ENCODE assay signal across 13 cellular contexts in the genomic region with DNA sequence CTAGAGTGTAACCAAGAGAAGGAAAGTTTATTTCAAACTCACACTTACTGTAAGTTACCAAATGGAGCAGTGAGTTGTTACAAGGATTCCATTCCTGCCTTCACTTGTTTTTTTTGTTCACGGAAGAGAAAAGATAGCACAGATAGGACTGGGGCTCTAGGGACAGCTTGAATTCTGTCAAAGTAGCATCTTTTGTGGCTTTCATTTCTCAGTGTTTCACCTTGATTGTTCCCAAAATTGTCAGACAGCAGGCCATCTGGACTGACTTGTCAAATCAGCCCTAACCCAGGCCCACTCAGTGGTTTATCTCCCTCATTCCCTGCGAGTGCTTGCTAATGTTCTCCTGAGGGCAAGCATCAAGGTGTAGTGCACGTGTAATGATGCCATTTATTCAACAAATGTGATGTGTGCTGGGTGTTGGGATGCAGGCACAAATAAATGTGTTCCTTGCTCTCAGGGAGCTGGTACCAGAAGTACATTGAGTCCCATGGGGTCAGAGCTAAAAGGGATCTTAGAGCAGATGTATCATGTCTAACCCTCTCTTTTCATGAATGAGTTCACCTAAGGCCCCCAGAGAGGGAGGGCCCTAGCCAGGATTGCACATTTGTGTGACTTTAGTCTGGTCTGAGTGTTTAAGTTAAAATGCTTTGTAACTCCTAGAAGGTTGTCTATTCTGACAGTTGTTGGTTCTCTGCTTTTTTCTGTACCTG. TPM values are rescaled to one million over a fixed set of nuclear protein-coding genes. Genes with fewer than 3 reads are reported as not detected.
DNase-seq lines count a peak whose midpoint lies in the region; ATAC-seq, FAIRE-seq and TF ChIP-seq lines count a peak whose summit lies in the region.
"Had no signal": no experiment of that assay in that cellular context is flagged by ENCODE, and none has a peak within 500 bp of the region (broad histone marks: within the 10 kb centered on the region; RNA-seq: fewer than 3 reads in every experiment).

No MANE protein-coding gene starts in this region.

- FAIRE-seq in astrocyte (lab: Jason Lieb, UNC), result peak; percentile 49

- H3K4me3 ChIP-seq in astrocyte (ENCODE audit: insufficient read depth, low read depth, low read length), result peak overlapping the region; percentile 28
- H3K4me3 ChIP-seq: esophagus squamous epithelium, SK-N-MC had no signal

- peaks cover 28% of the 10 kb centered on the region for H3K4me1 Mint-ChIP-seq in T-helper 2 cell treated with Interferon-gamma antibody and Interleukin-4, amounts not matched to agents 5 μg/mL and 100 μg/mL, for 36 hours (ENCODE audit: low read depth)
- peaks cover 57% of the 10 kb centered on the region for H3K4me1 Mint-ChIP-seq in astrocyte (ENCODE audit: low read depth, unreplicated experiment)

- H3K9me3 ChIP-seq in astrocyte (ENCODE audit: insufficient read depth, low read depth, low read length), result no peaks in the 10 kb centered on the region
- H3K9me3 ChIP-seq: esophagus squamous epithelium had no signal

- peak overlapping the region; percentile 83 for H3K9ac ChIP-seq in astrocyte (ENCODE audit: low read length)

- no peak for DNase-seq in T-helper 2 cell treated with Interferon-gamma antibody and Interleukin-4, amounts not matched to agents 5 μg/mL and 100 μg/mL, for 36 hours (ENCODE audit: low spot score)
- DNase-seq in T-helper 2 cell (no peak), astrocyte (ENCODE audit: low read depth) (peak; percentile 7), NCI-H187 treated with DMSO at 0.1 percent for 48 hours (lab: John Stamatoyannopoulos, UW) (no peak)
- DNase-seq: 8988T; activated CD4-positive, CD25-positive, alpha-beta regulatory T cell treated with anti-CD3 and anti-CD28 coated beads, Interleukin-2, amount 50 U/mL, for 72 hours; esophagus squamous epithelium had no signal

- H3K27me3 Mint-ChIP-seq in T-helper 2 cell treated with Interferon-gamma antibody and Interleukin-4, amounts not matched to agents 5 μg/mL and 100 μg/mL, for 36 hours (ENCODE audit: low read depth), result no peaks in the 10 kb centered on the region
- no peaks in the 10 kb centered on the region for H3K27me3 Mint-ChIP-seq in astrocyte (ENCODE audit: low read depth, unreplicated experiment)
- H3K27me3 Mint-ChIP-seq: type B pancreatic cell had no signal

- no peak for TF ChIP-seq CTCF in astrocyte (IDR thresholded peaks at IDR 0.05; ENCODE audit: insufficient read depth, low read depth, low read length)

- H3K27me3 ChIP-seq in astrocyte (ENCODE audit: insufficient read depth, low read length), result no peaks in the 10 kb centered on the region
- no peaks in the 10 kb centered on the region for H3K27me3 ChIP-seq in layer of hippocampus (ENCODE audit: control insufficient read depth, insufficient read depth, low read length)
- H3K27me3 ChIP-seq: esophagus squamous epithelium had no signal

- H3K79me2 ChIP-seq in astrocyte (ENCODE audit: insufficient read depth, low read length), result no peaks in the 10 kb centered on the region

- H4K20me1 ChIP-seq in astrocyte (ENCODE audit: insufficient read depth, low read length), result no peaks in the 10 kb centered on the region

- H3K4me2 ChIP-seq in astrocyte (ENCODE audit: low read length), result peak overlapping the region; percentile 76

- peak overlapping the region; percentile 98 for H3K27ac ChIP-seq in astrocyte (ENCODE audit: low read depth, low read length)
- H3K27ac ChIP-seq in layer of hippocampus (ENCODE audit: low read depth, low read length), result peak overlapping the region; percentile 94
- peak overlapping the region; percentile 99 for H3K27ac ChIP-seq in temporal lobe (ENCODE audit: low read depth, low read length)
- H3K27ac ChIP-seq: SK-N-MC had no signal

- H3K4me3 Mint-ChIP-seq in T-helper 2 cell treated with Interferon-gamma antibody and Interleukin-4, amounts not matched to agents 5 μg/mL and 100 μg/mL, for 36 hours, result no peak overlapping the region
- H3K4me3 Mint-ChIP-seq in astrocyte (ENCODE audit: unreplicated experiment), result no peak overlapping the region
- H3K4me3 Mint-ChIP-seq: type B pancreatic cell had no signal

- peaks cover 3% of the 10 kb centered on the region for H3K36me3 ChIP-seq in astrocyte (ENCODE audit: insufficient read depth, low read length)

- H3K36me3 Mint-ChIP-seq in T-helper 2 cell treated with Interferon-gamma antibody and Interleukin-4, amounts not matched to agents 5 μg/mL and 100 μg/mL, for 36 hours (ENCODE audit: low read depth), result peaks cover 30% of the 10 kb centered on the region
- no peaks in the 10 kb centered on the region for H3K36me3 Mint-ChIP-seq in astrocyte (ENCODE audit: low read depth, unreplicated experiment)

- no peaks in the 10 kb centered on the region for H3K9me3 Mint-ChIP-seq in T-helper 2 cell treated with Interferon-gamma antibody and Interleukin-4, amounts not matched to agents 5 μg/mL and 100 μg/mL, for 36 hours
- H3K9me3 Mint-ChIP-seq in astrocyte (ENCODE audit: unreplicated experiment), result peaks cover 2% of the 10 kb centered on the region
- H3K9me3 Mint-ChIP-seq: type B pancreatic cell had no signal

- H3K4me1 ChIP-seq in astrocyte (ENCODE audit: insufficient read depth, low read length), result peaks cover 59% of the 10 kb centered on the region

- H2AFZ ChIP-seq in astrocyte (ENCODE audit: low read depth, low read length), result no peak overlapping the region

- ATAC-seq in activated CD4-positive, CD25-positive, alpha-beta regulatory T cell treated with anti-CD3 and anti-CD28 coated beads, Interleukin-2, amount 50 U/mL, for 24 hours, result no peak
- ATAC-seq in GM18858 (IDR thresholded peaks at IDR 0.05; ENCODE audit: unreplicated experiment), result no peak

- H3K27ac Mint-ChIP-seq in T-helper 2 cell treated with Interferon-gamma antibody and Interleukin-4, amounts not matched to agents 5 μg/mL and 100 μg/mL, for 36 hours, result peak overlapping the region; percentile 64
- peak overlapping the region; percentile 95 for H3K27ac Mint-ChIP-seq in astrocyte (ENCODE audit: unreplicated experiment)
- H3K27ac Mint-ChIP-seq: type B pancreatic cell had no signal

RNA-seq across cellular contexts. Expression of gene PDHB, which starts 49.1 kb away (rescaled TPM):
- total RNA-seq in astrocyte, result 87.7 and 95.7 TPM in 2 replicates
- 48.4 TPM for total RNA-seq in temporal lobe

RNA-seq across cellular contexts. Expression of gene PXK, which starts 51.8 kb away (rescaled TPM):
- 10.3 and 10.5 TPM in 2 replicates for total RNA-seq in astrocyte
- 20.4 TPM for total RNA-seq in temporal lobe
